8 cellular contexts compared by ENCODE assay signal in the genomic region with DNA sequence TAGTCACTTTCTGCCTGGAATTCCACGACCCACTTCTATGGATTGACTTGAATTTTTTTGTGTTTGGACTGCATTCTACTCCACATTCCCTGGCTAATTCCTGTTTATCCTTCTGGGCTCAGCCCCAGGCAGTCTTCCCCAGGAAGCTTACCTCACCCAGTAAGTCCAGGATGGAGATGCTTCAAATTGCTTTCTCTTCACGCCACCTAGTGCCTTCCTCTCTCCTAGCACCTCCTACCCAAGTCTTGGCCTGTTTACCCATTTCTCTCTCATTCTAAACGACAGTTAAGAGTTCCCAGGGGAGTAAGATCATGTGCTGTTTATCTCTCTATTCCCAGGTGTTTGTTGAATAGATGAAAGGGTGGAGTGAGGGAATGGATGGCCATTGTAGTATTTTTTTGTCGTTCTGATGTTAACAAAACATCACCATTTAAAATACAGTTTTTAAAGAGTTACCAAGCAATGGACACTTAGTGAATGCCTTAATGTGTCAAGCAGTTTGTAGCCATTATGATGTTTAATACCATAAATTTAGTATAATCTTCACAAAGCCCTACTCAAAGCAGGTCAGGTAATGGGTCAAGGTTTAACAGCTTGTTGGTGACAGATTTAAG.
DNase-seq lines count a peak whose midpoint lies in the region; ATAC-seq, FAIRE-seq and TF ChIP-seq lines count a peak whose summit lies in the region.

No MANE protein-coding gene starts in this region.

- no peak overlapping the region for H2AFZ ChIP-seq in SK-N-SH (ENCODE audit: low read depth)
- H2AFZ ChIP-seq in endothelial cell of umbilical vein (ENCODE audit: low read depth, low read length): peak overlapping the region; percentile 62

- H3K9me3 Mint-ChIP-seq in activated T-cell treated with anti-CD3 and anti-CD28 coated beads, Interleukin-2, amount 50 U/mL, for 72 hours: no peaks in the 10 kb centered on the region

- no peaks in the 10 kb centered on the region for H3K27me3 Mint-ChIP-seq in activated T-cell treated with anti-CD3 and anti-CD28 coated beads, Interleukin-2, amount 50 U/mL, for 72 hours (ENCODE audit: low read depth)

- H3K9me2 ChIP-seq in SK-N-SH: no peaks in the 10 kb centered on the region

- H3K79me2 ChIP-seq in SK-N-SH (ENCODE audit: insufficient read depth) (no peaks in the 10 kb centered on the region), endothelial cell of umbilical vein (ENCODE audit: control insufficient read depth, insufficient read depth, low read length) (no peaks in the 10 kb centered on the region)

- intact Hi-C loops in endothelial cell of umbilical vein (cut with micrococcal nuclease) (loop anchor here (1.0 to 2.0 kb wide), 6 partner anchors 96 to 418 kb away; a partner anchor contains a TSS), ascending aorta (cut with DNase I) (no loop called here)

- H3K9me1 ChIP-seq in endothelial cell of umbilical vein (replicated peaks; ENCODE audit: control insufficient read depth, extremely low read depth, insufficient read depth, low read length): no peaks in the 10 kb centered on the region

- H3K27ac ChIP-seq in SK-N-SH (ENCODE audit: low read depth in 2 of 2, low read length in 1 of 2) (no peak overlapping the region), endothelial cell of umbilical vein (ENCODE audit: insufficient read depth, low read depth, low read length) (no peak overlapping the region), ascending aorta (no peak overlapping the region)

- H3K27ac Mint-ChIP-seq in activated T-cell treated with anti-CD3 and anti-CD28 coated beads, Interleukin-2, amount 50 U/mL, for 72 hours: peak overlapping the region; percentile 77

- H3K36me3 ChIP-seq in SK-N-SH (replicated peaks in 1 of 2; ENCODE audit: control insufficient read depth in 1 of 2, insufficient read depth in 2 of 2, low read length in 1 of 2) (no peaks in the 10 kb centered on the region), endothelial cell of umbilical vein (ENCODE audit: control insufficient read depth in 2 of 2, extremely low read depth in 1 of 2, insufficient read depth in 2 of 2, low read length in 2 of 2) (no peaks in the 10 kb centered on the region), ascending aorta (no peaks in the 10 kb centered on the region)

- TF ChIP-seq POLR2A in endothelial cell of umbilical vein (IDR thresholded peaks at IDR 0.05; ENCODE audit: low read depth, low read length): no peak

- H3K27me3 ChIP-seq in SK-N-SH (ENCODE audit: insufficient read depth): no peaks in the 10 kb centered on the region
- H3K27me3 ChIP-seq in endothelial cell of umbilical vein (ENCODE audit: control insufficient read depth in 2 of 2, insufficient read depth in 2 of 2, low read length in 2 of 2): peaks cover 0 to 1% of the 10 kb centered on the region in 2 experiments
- H3K27me3 ChIP-seq in ascending aorta: no peaks in the 10 kb centered on the region

- 18% methylated on average over 4 of the region's 4 CpGs for WGBS in SK-N-SH (ENCODE audit: low lambda C conversion rate)

- TF ChIP-seq RAD21 in SK-N-SH (IDR thresholded peaks at IDR 0.05; ENCODE audit: low read length): peak; percentile 85

- no TSS peak for BruUV-seq in endothelial cell of umbilical vein (replicated peaks; lab: Mats Ljungman, UMichigan)

- H3K4me1 Mint-ChIP-seq in activated T-cell treated with anti-CD3 and anti-CD28 coated beads, Interleukin-2, amount 50 U/mL, for 72 hours (ENCODE audit: low read depth): peaks cover 26% of the 10 kb centered on the region

- H4K20me1 ChIP-seq in SK-N-SH (ENCODE audit: insufficient read depth) (no peaks in the 10 kb centered on the region), endothelial cell of umbilical vein (replicated peaks; ENCODE audit: control insufficient read depth, extremely low read depth, insufficient read depth, low read length) (no peaks in the 10 kb centered on the region)

- dilution Hi-C loops in endothelial cell of umbilical vein (cut with MboI; ENCODE audit: extremely low pct_ligation_motif_present, low sequenced_read_pairs): no loop called here

- TF ChIP-seq CTCF in SK-N-SH (IDR thresholded peaks at IDR 0.05): peak; percentile 72
- TF ChIP-seq CTCF in endothelial cell of umbilical vein (IDR thresholded peaks at IDR 0.05; ENCODE audit: extremely low read depth in 1 of 2, insufficient read depth in 1 of 2, low read depth in 1 of 2, low read length in 2 of 2): peak; percentile 64 to 67
- TF ChIP-seq CTCF in ascending aorta (IDR thresholded peaks at IDR 0.05): peak in 1 of 3 experiments; percentile 17

- no peak overlapping the region for H3K4me3 ChIP-seq in SK-N-SH (ENCODE audit: low read depth in 2 of 2, low read length in 1 of 2)
- no peak overlapping the region for H3K4me3 ChIP-seq in endothelial cell of umbilical vein (replicated peaks in 1 of 3; ENCODE audit: insufficient read depth in 1 of 3, low read depth in 1 of 3, low read length in 3 of 3)
- no peak overlapping the region for H3K4me3 ChIP-seq in ascending aorta

- ATAC-seq in activated T-cell treated with anti-CD3 and anti-CD28 coated beads, Interleukin-2, amount 50 U/mL, for 72 hours (replicated peaks in 1 of 2): peak; percentile 59 to 63

- H3K9ac ChIP-seq in SK-N-SH: no peak overlapping the region
- no peak overlapping the region for H3K9ac ChIP-seq in endothelial cell of umbilical vein (replicated peaks; ENCODE audit: extremely low read depth, insufficient read depth, low read length)

- FAIRE-seq in endothelial cell of umbilical vein (lab: Jason Lieb, UNC): peak; percentile 98

- peaks cover 0 to 8% of the 10 kb centered on the region in 2 experiments; a peak in 1 of 4 replicates for H3K4me1 ChIP-seq in SK-N-SH (ENCODE audit: control insufficient read depth in 1 of 2, insufficient read depth in 2 of 2, low read depth in 1 of 2, low read length in 1 of 2)
- H3K4me1 ChIP-seq in endothelial cell of umbilical vein (ENCODE audit: control insufficient read depth, extremely low read depth, insufficient read depth, low read length): no peaks in the 10 kb centered on the region
- no peaks in the 10 kb centered on the region for H3K4me1 ChIP-seq in ascending aorta

- no peaks in the 10 kb centered on the region for H3K9me3 ChIP-seq in SK-N-SH
- no peaks in the 10 kb centered on the region for H3K9me3 ChIP-seq in endothelial cell of umbilical vein (replicated peaks; ENCODE audit: control insufficient read depth, insufficient read depth, low read length)
- H3K9me3 ChIP-seq in ascending aorta: no peaks in the 10 kb centered on the region

- POLR2A ChIA-PET in SK-N-SH (lab: Yijun Ruan, JAX) (no interaction called here), endothelial cell of umbilical vein (lab: Charles Lee) (no interaction called here)

- H3F3A ChIP-seq in SK-N-SH (replicated peaks; ENCODE audit: insufficient read depth): peaks cover 5% of the 10 kb centered on the region

- H3K36me3 Mint-ChIP-seq in activated T-cell treated with anti-CD3 and anti-CD28 coated beads, Interleukin-2, amount 50 U/mL, for 72 hours (ENCODE audit: insufficient read depth in 2 of 2): no peaks in the 10 kb centered on the region

- TF ChIP-seq EP300 in SK-N-SH (IDR thresholded peaks at IDR 0.05; ENCODE audit: borderline replicate concordance in 1 of 2, low read depth in 1 of 2, low read length in 1 of 2): no peak

- H3K4me3 Mint-ChIP-seq in activated T-cell treated with anti-CD3 and anti-CD28 coated beads, Interleukin-2, amount 50 U/mL, for 72 hours: peak overlapping the region; percentile 29 to 82

- CTCF ChIA-PET in SK-N-SH (lab: Yijun Ruan, JAX) (interaction anchor here (0.6 to 7.8 kb wide), 28 partner anchors 9 to 417 kb away, joined by 3 to 66 read pairs (median 4); no protein-coding TSS in a partner anchor), endothelial cell of umbilical vein (lab: Charles Lee) (interaction anchor here (0.6 to 3.8 kb wide), 32 partner anchors 12 to 417 kb away, joined by 3 to 61 read pairs (median 6); a partner anchor contains a TSS)

- H3K4me2 ChIP-seq in SK-N-SH (no peak overlapping the region; the same call in 1 of the 2 replicates), endothelial cell of umbilical vein (ENCODE audit: insufficient read depth, low read length) (no peak overlapping the region)

- DNase-seq in activated T-cell treated with anti-CD3 and anti-CD28 coated beads, Interleukin-2, amount 50 U/mL, for 72 hours: no peak
- DNase-seq in activated T-cell treated with anti-CD3 and anti-CD28 coated beads for 4 hours (no peak), HCEC 1CT (peak; percentile 61), NCI-H1092 treated with DMSO at 0.1 percent for 48 hours (lab: John Stamatoyannopoulos, UW) (peak; percentile 76), SK-N-SH (peak; percentile 67), endothelial cell of umbilical vein (ENCODE audit: low read depth, low spot score) (peak; percentile 74), myocyte (ENCODE audit: low read depth) (peak; percentile 46), ascending aorta (ENCODE audit: low spot score in 2 of 2) (no peak)

TF ChIP-seq in SK-N-SH, 30 proteins besides CTCF, POLR2A, EP300 and RAD21:
- no peak for TF ChIP-seq ELF1 (IDR thresholded peaks at IDR 0.05)
- peak; percentile 70 for TF ChIP-seq SMC3 (IDR thresholded peaks at IDR 0.05; ENCODE audit: low read depth, low read length)

TF ChIP-seq in endothelial cell of umbilical vein, 7 proteins besides CTCF, POLR2A, EP300 and RAD21:
- TF ChIP-seq, protein P1, sequence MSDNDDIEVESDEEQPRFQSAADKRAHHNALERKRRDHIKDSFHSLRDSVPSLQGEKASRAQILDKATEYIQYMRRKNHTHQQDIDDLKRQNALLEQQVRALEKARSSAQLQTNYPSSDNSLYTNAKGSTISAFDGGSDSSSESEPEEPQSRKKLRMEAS (IDR thresholded peaks at IDR 0.05; ENCODE audit: insufficient read depth, insufficient read length): no peak
- no peak for TF ChIP-seq MYC (IDR thresholded peaks at IDR 0.05; ENCODE audit: low read depth, low read length)
- TF ChIP-seq EZH2 (IDR thresholded peaks at IDR 0.05; ENCODE audit: borderline replicate concordance, low read depth, low read length, severe bottlenecking): no peak
- no peak for TF ChIP-seq JUN (IDR thresholded peaks at IDR 0.05; ENCODE audit: borderline replicate concordance, insufficient read depth, insufficient read length, low read depth)
- no peak for TF ChIP-seq GATA2 (IDR thresholded peaks at IDR 0.05; ENCODE audit: insufficient read depth, insufficient read length, low read depth, low read length)
- TF ChIP-seq POLR2AphosphoS5 (IDR thresholded peaks at IDR 0.05; ENCODE audit: insufficient read depth, low read depth, low read length): no peak
- no peak for TF ChIP-seq FOS (IDR thresholded peaks at IDR 0.05; ENCODE audit: borderline replicate concordance, insufficient read depth, low read length)

Comparison
In these comparisons a context has a peak if more than half of its experiments do, and no peak if none do; other contexts are left out.
1. DNase-seq: peak in HCEC 1CT (single experiment), NCI-H1092 treated with DMSO at 0.1 percent for 48 hours (single experiment), SK-N-SH (single experiment), endothelial cell of umbilical vein (single experiment) and myocyte (single experiment); none in activated T-cell treated with anti-CD3 and anti-CD28 coated beads, Interleukin-2, amount 50 U/mL, for 72 hours (0 of 2), activated T-cell treated with anti-CD3 and anti-CD28 coated beads for 4 hours (single experiment) and ascending aorta (0 of 2).